In the genomic region with DNA sequence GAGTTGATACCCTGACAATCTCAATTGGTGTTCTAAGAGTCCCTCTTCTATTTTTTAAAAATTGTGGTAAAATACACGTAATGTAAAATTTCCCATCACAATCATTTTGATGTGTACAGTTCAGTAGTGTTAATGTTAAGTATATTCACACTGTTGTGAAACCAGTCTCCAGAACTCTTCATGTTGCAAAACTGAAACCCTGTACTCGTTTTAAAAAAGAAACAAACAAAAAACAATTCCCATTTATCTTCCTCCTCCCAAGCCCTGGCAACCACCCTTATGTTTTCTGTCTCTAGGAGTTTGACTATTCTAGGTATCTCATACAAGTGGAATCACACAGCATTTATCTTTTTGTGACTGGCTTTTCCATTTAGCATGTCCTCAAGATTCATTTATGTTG, we compare ENCODE assay signal across 1 cellular context.
TF ChIP-seq lines count a peak whose summit lies in the region.

No MANE protein-coding gene starts in this region.

TF ChIP-seq in endothelial cell of umbilical vein, 7 proteins besides CTCF, POLR2A, EP300 and RAD21:
- no peak for TF ChIP-seq JUN (IDR thresholded peaks at IDR 0.05; ENCODE audit: borderline replicate concordance, insufficient read depth, insufficient read length, low read depth)
- no peak for TF ChIP-seq MYC (IDR thresholded peaks at IDR 0.05; ENCODE audit: low read depth, low read length)
- TF ChIP-seq, protein P1, sequence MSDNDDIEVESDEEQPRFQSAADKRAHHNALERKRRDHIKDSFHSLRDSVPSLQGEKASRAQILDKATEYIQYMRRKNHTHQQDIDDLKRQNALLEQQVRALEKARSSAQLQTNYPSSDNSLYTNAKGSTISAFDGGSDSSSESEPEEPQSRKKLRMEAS (IDR thresholded peaks at IDR 0.05; ENCODE audit: insufficient read depth, insufficient read length) = no peak
- no peak for TF ChIP-seq GATA2 (IDR thresholded peaks at IDR 0.05; ENCODE audit: insufficient read depth, insufficient read length, low read depth, low read length)
- no peak for TF ChIP-seq POLR2AphosphoS5 (IDR thresholded peaks at IDR 0.05; ENCODE audit: insufficient read depth, low read depth, low read length)
- no peak for TF ChIP-seq FOS (IDR thresholded peaks at IDR 0.05; ENCODE audit: borderline replicate concordance, insufficient read depth, low read length)
- TF ChIP-seq EZH2 (IDR thresholded peaks at IDR 0.05; ENCODE audit: borderline replicate concordance, low read depth, low read length, severe bottlenecking) = no peak
